ENCODE assay signal across 16 cellular contexts in the genomic region with DNA sequence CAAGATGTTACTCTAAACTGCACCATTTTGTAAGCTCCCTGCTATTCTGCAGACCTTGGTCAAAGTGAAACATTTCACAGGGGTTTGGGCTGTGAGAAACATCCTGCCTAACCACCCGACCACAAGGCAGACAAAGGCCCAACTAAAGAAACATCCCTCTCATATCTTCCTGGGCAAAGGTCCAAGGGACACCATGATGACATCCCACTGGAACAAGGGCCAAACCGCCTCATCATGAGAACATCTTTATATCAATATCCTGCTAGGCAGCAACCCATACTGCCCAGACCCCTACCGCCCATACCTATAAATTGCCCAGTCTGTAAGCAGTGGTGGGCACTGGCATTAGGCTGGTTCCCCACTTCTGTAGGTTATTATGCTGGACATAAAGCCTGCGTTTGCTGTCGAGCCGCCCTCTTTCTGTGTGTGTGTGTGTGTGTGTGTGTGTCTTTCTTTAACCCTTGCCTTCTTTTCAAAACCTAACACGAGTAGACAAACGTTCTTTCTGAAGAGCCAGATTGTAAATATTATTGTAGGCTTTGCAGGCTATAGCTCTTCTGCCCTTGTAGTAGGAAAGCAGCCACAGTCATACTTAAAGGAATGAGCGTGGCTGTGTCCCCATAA. TPM values are rescaled to one million over a fixed set of nuclear protein-coding genes. Genes with fewer than 3 reads are reported as not detected.
DNase-seq lines count a peak whose midpoint lies in the region; ATAC-seq and TF ChIP-seq lines count a peak whose summit lies in the region.
"Had no signal": no experiment of that assay in that cellular context is flagged by ENCODE, and none has a peak within 500 bp of the region (broad histone marks: within the 10 kb centered on the region; RNA-seq: fewer than 3 reads in every experiment).

No MANE protein-coding gene starts in this region.

- H3K4me3 ChIP-seq in OCI-LY1 (ENCODE audit: low read depth, low read length, poor library complexity, severe bottlenecking) (no peak overlapping the region), fibroblast of mammary gland (ENCODE audit: control insufficient read depth, low read depth, low read length) (no peak overlapping the region), skeletal muscle cell (ENCODE audit: low read depth, low read length) (no peak overlapping the region)

- H3F3A ChIP-seq in OCI-LY1 (ENCODE audit: insufficient read depth, low read length), result no peaks in the 10 kb centered on the region

- no peak overlapping the region for H3K4me2 ChIP-seq in OCI-LY1 (ENCODE audit: low read length)

- TF ChIP-seq CTCF in OCI-LY1 (IDR thresholded peaks at IDR 0.05; ENCODE audit: low read length) (no peak), fibroblast of mammary gland (conservative IDR thresholded peaks at IDR 0.05; ENCODE audit: control insufficient read depth, insufficient read depth, low read depth, low read length) (no peak)

- peaks cover 30% of the 10 kb centered on the region for H3K4me1 ChIP-seq in OCI-LY1 (ENCODE audit: insufficient read depth, low read length, severe bottlenecking)

- no peak overlapping the region for H3K27ac ChIP-seq in OCI-LY1 (ENCODE audit: low read depth, low read length, poor library complexity, severe bottlenecking)

- 0 out of 2 replicates have a peak overlapping the region, but pooled peaks have one; percentile 44 for H2AFZ ChIP-seq in OCI-LY1 (ENCODE audit: low read length)

- no peak overlapping the region for H3K9ac ChIP-seq in OCI-LY1 (ENCODE audit: low read length)

- H4K20me1 ChIP-seq in OCI-LY1 (ENCODE audit: insufficient read depth, low read length), result no peaks in the 10 kb centered on the region

- TF ChIP-seq POLR2A in erythroblast (IDR thresholded peaks at IDR 0.05; ENCODE audit: low read length), result no peak

- H3K79me2 ChIP-seq in OCI-LY1 (ENCODE audit: insufficient read depth, low read length), result no peaks in the 10 kb centered on the region

- H3K9me2 ChIP-seq in OCI-LY1 (ENCODE audit: low read depth, low read length), result no peaks in the 10 kb centered on the region

- ATAC-seq in Right ventricle myocardium superior (ENCODE audit: poor library complexity), result no peak

- no peaks in the 10 kb centered on the region for H3K27me3 ChIP-seq in OCI-LY1 (ENCODE audit: insufficient read depth, low read length)
- H3K27me3 ChIP-seq: sigmoid colon had no signal

- no peaks in the 10 kb centered on the region for H3K9me3 ChIP-seq in OCI-LY1 (ENCODE audit: low read length)
- H3K9me3 ChIP-seq: sigmoid colon had no signal

- peak; percentile 69 for DNase-seq in NCI-H510A (lab: John Stamatoyannopoulos, UW)
- no peak for DNase-seq in NCI-H510A treated with DMSO at 0.1 percent for 48 hours (lab: John Stamatoyannopoulos, UW)
- DNase-seq in fibroblast of mammary gland (ENCODE audit: low read depth), result peak; percentile 89
- DNase-seq in skeletal muscle cell (ENCODE audit: low read depth), result peak; percentile 88
- no peak for DNase-seq in erythroblast (lab: John Stamatoyannopoulos, UW)
- DNase-seq in Right ventricle myocardium superior, result no peak
- DNase-seq in AML-193 (lab: John Stamatoyannopoulos, UW), result no peak
- DNase-seq: activated effector memory CD4-positive, alpha-beta T cell treated with Interleukin-2 at 50 U/mL for 16 hours; dermis blood vessel endothelial cell; glutamatergic neuron; KBM-7; NCI-H2171; RPMI8226; sigmoid colon had no signal

- H3K36me3 ChIP-seq in OCI-LY1 (ENCODE audit: insufficient read depth, low read length), result peaks cover 28% of the 10 kb centered on the region

- intact Hi-C loops in Right ventricle myocardium superior (cut with DNase I), result no loop called here

RNA-seq across cellular contexts. Expression of a gene that starts 1.0 kb away (rescaled TPM):
- 27.9 TPM for total RNA-seq in Right ventricle myocardium superior

RNA-seq across cellular contexts. Expression of a gene that starts 33.5 kb away (rescaled TPM):
- total RNA-seq in Right ventricle myocardium superior, result 0.65 TPM
- total RNA-seq: A172 had no signal

RNA-seq across cellular contexts. Expression of a gene that starts 46.4 kb away (rescaled TPM):
- total RNA-seq in Right ventricle myocardium superior, result 2.8 TPM
- total RNA-seq: A172 had no signal

RNA-seq across cellular contexts. Expression of a gene that starts 51.0 kb away (rescaled TPM):
- 0.27 TPM for total RNA-seq in Right ventricle myocardium superior

Comparison
In these comparisons a context has a peak if more than half of its experiments do, and no peak if none do; other contexts are left out.
1. DNase-seq: peak in NCI-H510A (single experiment), fibroblast of mammary gland (single experiment) and skeletal muscle cell (single experiment); none in NCI-H510A treated with DMSO at 0.1 percent for 48 hours (single experiment), erythroblast (0 of 2), Right ventricle myocardium superior (single experiment) and AML-193 (0 of 2).